Comparison of ENCODE assay signal across 22 cellular contexts in genomic region chr2:235066895-235067294, GRCh38.
DNase-seq lines count a peak whose midpoint lies in the region; ATAC-seq, FAIRE-seq and TF ChIP-seq lines count a peak whose summit lies in the region.
"Had no signal": no experiment of that assay in that cellular context is flagged by ENCODE, and none has a peak within 500 bp of the region (broad histone marks: within the 10 kb centered on the region; RNA-seq: fewer than 3 reads in every experiment).

No MANE protein-coding gene starts in this region.

- TF ChIP-seq RAD21 in K562 (CRISPR knock-in tag; conservative IDR thresholded peaks at IDR 0.05 in 1 of 2, IDR thresholded peaks at IDR 0.05 in 1 of 2) = no peak

- H3K79me2 ChIP-seq in K562 (ENCODE audit: control insufficient read depth, insufficient read depth, low read length) (no peaks in the 10 kb centered on the region), mesendoderm (ENCODE audit: control insufficient read depth, insufficient read depth, low read length) (no peaks in the 10 kb centered on the region)

- H4K20me1 ChIP-seq in K562 (replicated peaks; ENCODE audit: control insufficient read depth, insufficient read depth, low read length) = no peaks in the 10 kb centered on the region

- H4K8ac ChIP-seq in mesendoderm (ENCODE audit: low read depth, low read length) = no peak overlapping the region

- no peak overlapping the region for H2AK5ac ChIP-seq in mesendoderm (ENCODE audit: low read length)

- H2BK5ac ChIP-seq in mesendoderm (ENCODE audit: low read length) = no peak overlapping the region

- POLR2A ChIA-PET in K562 (lab: Yijun Ruan, JAX) = interaction anchor here (0.7 kb wide), 1 partner anchor 135 kb away, joined by 3 read pairs; no protein-coding TSS in a partner anchor

- H3K4me3 ChIP-seq in K562 = no peak overlapping the region
- no peak overlapping the region for H3K4me3 ChIP-seq in mesendoderm (ENCODE audit: low read length)
- H3K4me3 ChIP-seq: coronary artery, vagina had no signal

- peaks cover 0 to 11% of the 10 kb centered on the region in 2 experiments; a peak in 2 of 5 replicates for H3K27me3 ChIP-seq in K562 (ENCODE audit: control insufficient read depth in 2 of 2, insufficient read depth in 2 of 2, low read length in 2 of 2)
- H3K27me3 ChIP-seq in mesendoderm (ENCODE audit: insufficient read depth, low read length, poor library complexity) = no peaks in the 10 kb centered on the region
- H3K27me3 ChIP-seq: vagina had no signal

- H3K9ac ChIP-seq in K562 (ENCODE audit: insufficient read depth in 1 of 2, low read depth in 2 of 2, low read length in 2 of 2) (no peak overlapping the region), mesendoderm (ENCODE audit: low read length) (no peak overlapping the region)

- FAIRE-seq in K562 (lab: Jason Lieb, UNC) = no peak
- FAIRE-seq: GM12891, keratinocyte, small intestine had no signal

- 0% methylated on average over 2 of the region's 4 CpGs for WGBS in K562 (ENCODE audit: insufficient coverage, low coverage, missing lambda C conversion rate)
- WGBS in mesendoderm (ENCODE audit: extremely low coverage, insufficient coverage, low lambda C conversion rate) = no CpG with 5 or more reads among the region's 4 CpGs

- in situ Hi-C loops in K562 (cut with MboI) = no loop called here

- BruUV-seq in K562 (replicated peaks; lab: Mats Ljungman, UMichigan) = no TSS peak

- CTCF ChIA-PET in K562 (lab: Yijun Ruan, JAX; ENCODE audit: low intra/inter-chr PET ratio) = no interaction called here

- ATAC-seq in K562 = no peak
- ATAC-seq: naive thymus-derived CD8-positive, alpha-beta T cell had no signal

- no peak overlapping the region for H3K23ac ChIP-seq in mesendoderm (ENCODE audit: low read length)

- no peak overlapping the region for H2BK120ac ChIP-seq in mesendoderm (ENCODE audit: low read depth, low read length)

- no peak overlapping the region for H4K5ac ChIP-seq in mesendoderm (ENCODE audit: low read length)

- H2AFZ ChIP-seq in K562 (ENCODE audit: low read depth, low read length) = no peak overlapping the region

- no peak for TF ChIP-seq CTCF in K562 (IDR thresholded peaks at IDR 0.05 in 2 of 3, conservative IDR thresholded peaks at IDR 0.05 in 1 of 3; ENCODE audit: insufficient read depth in 2 of 3, low read depth in 1 of 3, low read length in 3 of 3)

- H3K56ac ChIP-seq in mesendoderm (ENCODE audit: low read length) = no peak overlapping the region

- no peak overlapping the region for H3K4me2 ChIP-seq in K562 (ENCODE audit: insufficient read depth, low read length)
- no peak overlapping the region for H3K4me2 ChIP-seq in mesendoderm (ENCODE audit: low read length)

- no peak overlapping the region for H2BK15ac ChIP-seq in mesendoderm (replicated peaks; ENCODE audit: low read depth)

- H3K18ac ChIP-seq in mesendoderm (ENCODE audit: low read length) = peak overlapping the region; percentile 43

- no peak overlapping the region for H3K27ac ChIP-seq in K562 (ENCODE audit: extremely low read depth, low read depth, low read length)
- H3K27ac ChIP-seq in mesendoderm (ENCODE audit: low read depth, low read length) = no peak overlapping the region
- H3K27ac ChIP-seq: coronary artery, vagina had no signal

- no peak for TF ChIP-seq POLR2A in K562 (conservative IDR thresholded peaks at IDR 0.05)

- intact Hi-C loops in K562 (cut with micrococcal nuclease) = no loop called here

- H3K4ac ChIP-seq in mesendoderm (ENCODE audit: low read depth, low read length) = no peak overlapping the region

- H3K9me1 ChIP-seq in K562 (ENCODE audit: control insufficient read depth, insufficient read depth, low read length) = no peaks in the 10 kb centered on the region

- TF ChIP-seq EP300 in K562 (IDR thresholded peaks at IDR 0.05; ENCODE audit: low read length) = no peak

- no peaks in the 10 kb centered on the region for H3K4me1 ChIP-seq in K562 (replicated peaks in 1 of 2; ENCODE audit: control insufficient read depth in 2 of 2, insufficient read depth in 2 of 2, low read length in 2 of 2)
- no peaks in the 10 kb centered on the region for H3K4me1 ChIP-seq in mesendoderm (ENCODE audit: control insufficient read depth, low read depth, low read length)
- H3K4me1 ChIP-seq: vagina had no signal

- no peaks in the 10 kb centered on the region for H3K9me3 ChIP-seq in K562 (replicated peaks; ENCODE audit: control insufficient read depth, insufficient read depth, low read depth, low read length)
- H3K9me3 ChIP-seq: vagina had no signal

- H3K36me3 ChIP-seq in K562 (ENCODE audit: control insufficient read depth, insufficient read depth, low read length) = no peaks in the 10 kb centered on the region
- H3K36me3 ChIP-seq in mesendoderm (ENCODE audit: control insufficient read depth, insufficient read depth, low read length) = no peaks in the 10 kb centered on the region
- H3K36me3 ChIP-seq: vagina had no signal

- DNase-seq in COR-L47 (lab: John Stamatoyannopoulos, UW) (peak; percentile 46), NCI-H1417 (lab: John Stamatoyannopoulos, UW) (peak in 2 of 3 experiments; percentile 43 to 79), K562 (ENCODE audit: extremely low read depth in 1 of 4, low spot score in 3 of 4) (no peak), mesendoderm (peak; percentile 37), dedifferentiated amniotic fluid mesenchymal stem cell (ENCODE audit: extremely low spot score) (no peak), EL (no peak), GDM1 (lab: John Stamatoyannopoulos, UW) (no peak), NOMO-1 (lab: John Stamatoyannopoulos, UW; ENCODE audit: unreplicated experiment in 2 of 2) (no peak)
- DNase-seq: ACHN; activated CD4-positive, alpha-beta T cell treated with anti-CD3 and anti-CD28 coated beads for 1 hour; activated CD8-positive, alpha-beta memory T cell treated with anti-CD3 and anti-CD28 coated beads for 24 hours; DMS 273 treated with DMSO at 0.1 percent for 48 hours; Kasumi-1; NCI-H1092; NCI-H226; small intestine; stimulated activated CD4-positive, alpha-beta T cell treated with anti-CD3 and anti-CD28 coated beads, Interleukin-4, amount 100 ng/mL, for 24 hours had no signal

- H3K79me1 ChIP-seq in mesendoderm (ENCODE audit: low read length) = no peaks in the 10 kb centered on the region

TF ChIP-seq in K562, 482 proteins besides CTCF, POLR2A, EP300 and RAD21 (continues in another document):
- TF ChIP-seq CBX1 (IDR thresholded peaks at IDR 0.05; ENCODE audit: low read depth) (no peak), NFIC (IDR thresholded peaks at IDR 0.05) (no peak), SRSF1 (IDR thresholded peaks at IDR 0.05; ENCODE audit: low read depth, low read length) (no peak), ZHX1 (conservative IDR thresholded peaks at IDR 0.05; ENCODE audit: low read length) (no peak), STAT5B (CRISPR knock-in tag; IDR thresholded peaks at IDR 0.05) (no peak), TCF7L2 (IDR thresholded peaks at IDR 0.05; ENCODE audit: low read depth, low read length) (no peak), MCM5 (IDR thresholded peaks at IDR 0.05; ENCODE audit: low read depth) (no peak), GABPB2 (CRISPR knock-in tag; conservative IDR thresholded peaks at IDR 0.05) (no peak), MITF (IDR thresholded peaks at IDR 0.05) (no peak), ELK3 (CRISPR knock-in tag; IDR thresholded peaks at IDR 0.05) (no peak), HDAC2 (IDR thresholded peaks at IDR 0.05) (no peak), NELFE (IDR thresholded peaks at IDR 0.05; ENCODE audit: insufficient read depth, insufficient read length) (no peak), CBFA2T3 (IDR thresholded peaks at IDR 0.05) (no peak), NUFIP1 (IDR thresholded peaks at IDR 0.05; ENCODE audit: partially characterized antibody) (no peak)

Comparison
In these comparisons a context has a peak if more than half of its experiments do, and no peak if none do; other contexts are left out.
1. DNase-seq: peak in COR-L47 (single experiment), NCI-H1417 (2 of 3) and mesendoderm (single experiment); none in K562 (0 of 4), dedifferentiated amniotic fluid mesenchymal stem cell (single experiment), EL (single experiment), GDM1 (single experiment) and NOMO-1 (0 of 2).